ENCODE assay signal across 2 cellular contexts in the genomic region with DNA sequence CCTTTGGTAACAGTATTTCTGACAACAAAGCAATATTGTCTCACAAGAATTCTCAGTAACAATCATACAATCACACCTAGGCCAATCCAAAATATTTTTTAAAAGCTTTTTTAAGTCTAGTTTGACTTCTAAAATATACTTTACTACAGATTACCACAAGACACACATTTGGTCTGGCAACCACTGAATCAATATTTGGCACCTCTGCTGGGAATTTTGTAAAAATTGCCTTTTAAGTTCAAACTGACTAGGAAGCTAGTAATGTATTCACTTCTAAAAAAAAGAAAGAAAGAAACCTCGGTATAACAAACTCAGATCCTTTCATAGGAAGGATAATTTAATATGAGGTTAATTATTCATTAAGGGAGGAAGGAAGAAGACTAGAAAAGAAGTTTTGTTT.
TF ChIP-seq lines count a peak whose summit lies in the region.

No MANE protein-coding gene starts in this region.

TF ChIP-seq in HepG2, 621 proteins besides CTCF, POLR2A, EP300 and RAD21:
- no peak for TF ChIP-seq ZNF180 (CRISPR knock-in tag; IDR thresholded peaks at IDR 0.05; ENCODE audit: borderline replicate concordance, low read depth)
- no peak for TF ChIP-seq TOE1 (CRISPR knock-in tag; IDR thresholded peaks at IDR 0.05)
- no peak for TF ChIP-seq ZNF674 (CRISPR knock-in tag; IDR thresholded peaks at IDR 0.05; ENCODE audit: low read depth)
- TF ChIP-seq, protein P1, sequence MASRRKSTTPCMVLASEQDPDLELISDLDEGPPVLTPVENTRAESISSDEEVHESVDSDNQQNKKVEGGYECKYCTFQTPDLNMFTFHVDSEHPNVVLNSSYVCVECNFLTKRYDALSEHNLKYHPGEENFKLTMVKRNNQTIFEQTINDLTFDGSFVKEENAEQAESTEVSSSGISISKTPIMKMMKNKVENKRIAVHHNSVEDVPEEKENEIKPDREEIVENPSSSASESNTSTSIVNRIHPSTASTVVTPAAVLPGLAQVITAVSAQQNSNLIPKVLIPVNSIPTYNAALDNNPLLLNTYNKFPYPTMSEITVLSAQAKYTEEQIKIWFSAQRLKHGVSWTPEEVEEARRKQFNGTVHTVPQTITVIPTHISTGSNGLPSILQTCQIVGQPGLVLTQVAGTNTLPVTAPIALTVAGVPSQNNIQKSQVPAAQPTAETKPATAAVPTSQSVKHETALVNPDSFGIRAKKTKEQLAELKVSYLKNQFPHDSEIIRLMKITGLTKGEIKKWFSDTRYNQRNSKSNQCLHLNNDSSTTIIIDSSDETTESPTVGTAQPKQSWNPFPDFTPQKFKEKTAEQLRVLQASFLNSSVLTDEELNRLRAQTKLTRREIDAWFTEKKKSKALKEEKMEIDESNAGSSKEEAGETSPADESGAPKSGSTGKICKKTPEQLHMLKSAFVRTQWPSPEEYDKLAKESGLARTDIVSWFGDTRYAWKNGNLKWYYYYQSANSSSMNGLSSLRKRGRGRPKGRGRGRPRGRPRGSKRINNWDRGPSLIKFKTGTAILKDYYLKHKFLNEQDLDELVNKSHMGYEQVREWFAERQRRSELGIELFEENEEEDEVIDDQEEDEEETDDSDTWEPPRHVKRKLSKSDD (CRISPR knock-in tag; IDR thresholded peaks at IDR 0.05; ENCODE audit: low read depth), result no peak
- TF ChIP-seq, protein P2, sequence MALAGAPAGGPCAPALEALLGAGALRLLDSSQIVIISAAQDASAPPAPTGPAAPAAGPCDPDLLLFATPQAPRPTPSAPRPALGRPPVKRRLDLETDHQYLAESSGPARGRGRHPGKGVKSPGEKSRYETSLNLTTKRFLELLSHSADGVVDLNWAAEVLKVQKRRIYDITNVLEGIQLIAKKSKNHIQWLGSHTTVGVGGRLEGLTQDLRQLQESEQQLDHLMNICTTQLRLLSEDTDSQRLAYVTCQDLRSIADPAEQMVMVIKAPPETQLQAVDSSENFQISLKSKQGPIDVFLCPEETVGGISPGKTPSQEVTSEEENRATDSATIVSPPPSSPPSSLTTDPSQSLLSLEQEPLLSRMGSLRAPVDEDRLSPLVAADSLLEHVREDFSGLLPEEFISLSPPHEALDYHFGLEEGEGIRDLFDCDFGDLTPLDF (CRISPR knock-in tag; IDR thresholded peaks at IDR 0.05), result no peak
- TF ChIP-seq, protein P3, sequence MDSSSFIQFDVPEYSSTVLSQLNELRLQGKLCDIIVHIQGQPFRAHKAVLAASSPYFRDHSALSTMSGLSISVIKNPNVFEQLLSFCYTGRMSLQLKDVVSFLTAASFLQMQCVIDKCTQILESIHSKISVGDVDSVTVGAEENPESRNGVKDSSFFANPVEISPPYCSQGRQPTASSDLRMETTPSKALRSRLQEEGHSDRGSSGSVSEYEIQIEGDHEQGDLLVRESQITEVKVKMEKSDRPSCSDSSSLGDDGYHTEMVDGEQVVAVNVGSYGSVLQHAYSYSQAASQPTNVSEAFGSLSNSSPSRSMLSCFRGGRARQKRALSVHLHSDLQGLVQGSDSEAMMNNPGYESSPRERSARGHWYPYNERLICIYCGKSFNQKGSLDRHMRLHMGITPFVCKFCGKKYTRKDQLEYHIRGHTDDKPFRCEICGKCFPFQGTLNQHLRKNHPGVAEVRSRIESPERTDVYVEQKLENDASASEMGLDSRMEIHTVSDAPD (CRISPR knock-in tag; IDR thresholded peaks at IDR 0.05), result no peak
TF ChIP-seq in HepG2: peak in this region for 0.

TF ChIP-seq in HCT116, 20 proteins besides CTCF, POLR2A, EP300 and RAD21:
- TF ChIP-seq EGR1 (IDR thresholded peaks at IDR 0.05; ENCODE audit: low read depth) (no peak), SIN3A (IDR thresholded peaks at IDR 0.05; ENCODE audit: low read depth) (no peak), TCF7L2 (IDR thresholded peaks at IDR 0.05; ENCODE audit: borderline replicate concordance, extremely low read depth, insufficient read depth, insufficient read length) (no peak), EZH2phosphoT487 (IDR thresholded peaks at IDR 0.05; ENCODE audit: borderline replicate concordance) (no peak), JUND (IDR thresholded peaks at IDR 0.05) (no peak)
TF ChIP-seq in HCT116: peak in this region for 0.
